Comparison of ENCODE assay signal across 8 cellular contexts in genomic region chr18:62663731-62664336, GRCh38. TPM values are rescaled to one million over a fixed set of nuclear protein-coding genes. Genes with fewer than 3 reads are reported as not detected.
DNase-seq lines count a peak whose midpoint lies in the region; ATAC-seq, FAIRE-seq and TF ChIP-seq lines count a peak whose summit lies in the region.

No MANE protein-coding gene starts in this region.

- ATAC-seq in GM21528 (IDR thresholded peaks at IDR 0.05; ENCODE audit: low FRiP score, unreplicated experiment): peak; percentile 87

- peak; percentile 79 for DNase-seq in ELR (ENCODE audit: low read depth)
- DNase-seq in HT1080 (ENCODE audit: low read depth): peak; percentile 50
- DNase-seq in fibroblast of mammary gland (ENCODE audit: low read depth): peak; percentile 79
- DNase-seq in mucosa of gallbladder (ENCODE audit: low spot score): no peak
- DNase-seq in D721Med (ENCODE audit: insufficient read length, low spot score): no peak
- no peak for DNase-seq in NCI-H2081 treated with DMSO at 0.1 percent for 48 hours (lab: John Stamatoyannopoulos, UW)
- DNase-seq in NCI-H2029 (lab: John Stamatoyannopoulos, UW): no peak

- no peak for FAIRE-seq in D721Med (lab: Jason Lieb, UNC)

- no peak overlapping the region for H3K4me3 ChIP-seq in fibroblast of mammary gland (ENCODE audit: control insufficient read depth, low read depth, low read length)

- TF ChIP-seq CTCF in fibroblast of mammary gland (conservative IDR thresholded peaks at IDR 0.05; ENCODE audit: control insufficient read depth, insufficient read depth, low read depth, low read length): no peak
- TF ChIP-seq CTCF in D721Med (IDR thresholded peaks at IDR 0.05; ENCODE audit: insufficient read depth, missing control alignments): no peak

RNA-seq across cellular contexts. Expression of gene PHLPP1, which starts 51.5 kb away (rescaled TPM):
- total RNA-seq in HT1080 (2014; rRNA removed; shearing (Covaris generic)): 7.7 and 8.6 TPM in 2 replicates
- polyA plus RNA-seq in HT1080 (2015; cell fraction: cytosol; rRNA removed): 8.4 and 8.7 TPM in 2 replicates
- polyA plus RNA-seq in HT1080 (2015; cell fraction: nucleus; rRNA removed): 13.8 and 14.1 TPM in 2 replicates
- total RNA-seq in mucosa of gallbladder: 33.2 TPM

Comparison
In these comparisons a context has a peak if more than half of its experiments do, and no peak if none do; other contexts are left out.
1. DNase-seq: peak in ELR (single experiment), HT1080 (single experiment) and fibroblast of mammary gland (single experiment); none in mucosa of gallbladder (single experiment), D721Med (single experiment), NCI-H2081 treated with DMSO at 0.1 percent for 48 hours (single experiment) and NCI-H2029 (single experiment).